Comparison of ENCODE assay signal across 8 cellular contexts in genomic region chr12:53476769-53477209, GRCh38. TPM values are rescaled to one million over a fixed set of nuclear protein-coding genes. Genes with fewer than 3 reads are reported as not detected.
DNase-seq lines count a peak whose midpoint lies in the region; ATAC-seq, FAIRE-seq and TF ChIP-seq lines count a peak whose summit lies in the region.

No MANE protein-coding gene starts in this region.

- H3K9ac ChIP-seq in kidney (ENCODE audit: low read length in 2 of 2): no peak overlapping the region

- peak; percentile 29 for TF ChIP-seq POLR2A in GM19099 (IDR thresholded peaks at IDR 0.05; ENCODE audit: extremely low read depth, insufficient read length, low read depth)

- FAIRE-seq in kidney (lab: Jason Lieb, UNC): no peak

- peak; percentile 29 for TF ChIP-seq CTCF in AG09319 (IDR thresholded peaks at IDR 0.05; ENCODE audit: low read depth, low read length)
- TF ChIP-seq CTCF in VCaP (conservative IDR thresholded peaks at IDR 0.05): peak; percentile 55
- no peak for TF ChIP-seq CTCF in kidney (IDR thresholded peaks at IDR 0.05; ENCODE audit: borderline replicate concordance, extremely low read depth, insufficient read depth)

- DNase-seq in AG09319 (ENCODE audit: extremely low read depth, low read depth): no peak
- no peak for DNase-seq in left ventricle myocardium superior
- no peak for DNase-seq in kidney
- DNase-seq in activated CD4-positive, alpha-beta T cell treated with anti-CD3 and anti-CD28 coated beads, Interleukin-2, amount 50 U/mL, for 1 hour: no peak
- DNase-seq in NCI-H2029 (lab: John Stamatoyannopoulos, UW): no peak

- ATAC-seq in left ventricle myocardium superior: peak; percentile 41
- no peak for ATAC-seq in GM18870 (IDR thresholded peaks at IDR 0.05; ENCODE audit: unreplicated experiment)

- no peaks in the 10 kb centered on the region for H3K9me3 ChIP-seq in kidney (ENCODE audit: control insufficient read depth in 1 of 2, low read length in 2 of 2)

- peaks cover 22 to 38% of the 10 kb centered on the region in 2 donors for H3K4me1 ChIP-seq in kidney (ENCODE audit: control insufficient read depth in 1 of 2, insufficient read depth in 1 of 2, low read depth in 1 of 2, low read length in 2 of 2)

- H3K36me3 ChIP-seq in kidney (ENCODE audit: control insufficient read depth in 1 of 2, insufficient read depth in 2 of 2, low read length in 2 of 2): peaks cover 45 to 87% of the 10 kb centered on the region in 2 donors

- no peak overlapping the region for H3K4me3 ChIP-seq in kidney (ENCODE audit: low read length in 2 of 2)

- H3K27ac ChIP-seq in VCaP (peak overlapping the region; percentile 80), kidney (ENCODE audit: low read depth in 2 of 2, low read length in 2 of 2) (no peak overlapping the region)

- intact Hi-C loops in left ventricle myocardium superior (cut with micrococcal nuclease) (no loop called here), kidney (cut with DNase I) (no loop called here)

RNA-seq across cellular contexts. Expression of gene MAP3K12, which starts 22.5 kb away (rescaled TPM):
- 4.2 TPM for total RNA-seq in left ventricle myocardium superior
- 21.8 TPM for total RNA-seq in kidney
- 15.2 TPM for polyA plus RNA-seq in kidney (ENCODE audit: insufficient read depth, low read depth, low replicate concordance)

RNA-seq across cellular contexts. Expression of gene TARBP2, which starts 24.3 kb away (rescaled TPM):
- total RNA-seq in left ventricle myocardium superior: 10.1 TPM
- total RNA-seq in kidney: 32.5 TPM
- polyA plus RNA-seq in kidney (ENCODE audit: insufficient read depth, low read depth, low replicate concordance): 36.3 TPM

RNA-seq across cellular contexts. Expression of gene PCBP2, which starts 24.9 kb away (rescaled TPM):
- total RNA-seq in left ventricle myocardium superior (557 TPM), kidney (732 TPM)
- polyA plus RNA-seq in kidney (ENCODE audit: insufficient read depth, low read depth, low replicate concordance): 597 TPM

RNA-seq across cellular contexts. Expression of gene NPFF, which starts 30.5 kb away (rescaled TPM):
- total RNA-seq in left ventricle myocardium superior (not detected), kidney (not detected)
- 1.3 TPM for polyA plus RNA-seq in kidney (ENCODE audit: insufficient read depth, low read depth, low replicate concordance)

RNA-seq across cellular contexts. Expression of gene PRR13, which starts 35.3 kb away (rescaled TPM):
- total RNA-seq in left ventricle myocardium superior (56.1 TPM), kidney (226 TPM)
- polyA plus RNA-seq in kidney (ENCODE audit: insufficient read depth, low read depth, low replicate concordance): 889 TPM
